8 cellular contexts compared by ENCODE assay signal in genomic region chr5:93583799-93584530, GRCh38. TPM values are rescaled to one million over a fixed set of nuclear protein-coding genes. Genes with fewer than 3 reads are reported as not detected.
A peak's percentile ranks its signal among the peaks of the same experiment; 100 is the strongest.
DNase-seq lines count a peak whose midpoint lies in the region; ATAC-seq and TF ChIP-seq lines count a peak whose summit lies in the region.

No MANE protein-coding gene starts in this region.

- peaks cover 72% of the 10 kb centered on the region for H3K27me3 ChIP-seq in CD8-positive, alpha-beta memory T cell (ENCODE audit: insufficient read depth, low read length, poor library complexity, severe bottlenecking)
- H3K27me3 ChIP-seq in KMS-11 (ENCODE audit: insufficient read depth, low read depth): peaks cover 7% of the 10 kb centered on the region
- H3K27me3 ChIP-seq in foreskin keratinocyte: peaks cover 86% of the 10 kb centered on the region

- no peaks in the 10 kb centered on the region for H3K36me3 ChIP-seq in CD8-positive, alpha-beta memory T cell (ENCODE audit: insufficient read depth, low read length)
- no peaks in the 10 kb centered on the region for H3K36me3 ChIP-seq in KMS-11 (ENCODE audit: insufficient read depth)

- peak; percentile 52 for ATAC-seq in GM19324 (IDR thresholded peaks at IDR 0.05; ENCODE audit: low FRiP score, unreplicated experiment)
- peak; percentile 18 for ATAC-seq in activated CD8-positive, alpha-beta T cell treated with anti-CD3 and anti-CD28 coated beads for 36 hours
- peak; percentile 19 for ATAC-seq in foreskin keratinocyte
- no peak for ATAC-seq in GM18858 (IDR thresholded peaks at IDR 0.05; ENCODE audit: unreplicated experiment)
- no peak for ATAC-seq in HG02571 (IDR thresholded peaks at IDR 0.05; ENCODE audit: unreplicated experiment)

- DNase-seq in CD8-positive, alpha-beta memory T cell: peak in 1 of 5 donors; percentile 40
- DNase-seq in activated CD8-positive, alpha-beta T cell treated with anti-CD3 and anti-CD28 coated beads for 36 hours: no peak
- DNase-seq in foreskin keratinocyte (no peak), osteocyte (ENCODE audit: extremely low spot score, unreplicated experiment) (no peak)

- H3K4me1 Mint-ChIP-seq in CD8-positive, alpha-beta memory T cell: peaks cover 29 to 43% (median 29%) of the 10 kb centered on the region in 3 donors
- peaks cover 38% of the 10 kb centered on the region for H3K4me1 Mint-ChIP-seq in activated CD8-positive, alpha-beta T cell treated with anti-CD3 and anti-CD28 coated beads for 36 hours (ENCODE audit: low read depth)
- H3K4me1 Mint-ChIP-seq in osteocyte (ENCODE audit: unreplicated experiment): peaks cover 4% of the 10 kb centered on the region

- H3K9ac ChIP-seq in KMS-11: no peak overlapping the region

- peak overlapping the region in 4 of 7 donors; percentile 27 to 66 (median 32) for H3K4me3 Mint-ChIP-seq in CD8-positive, alpha-beta memory T cell
- peak overlapping the region; percentile 27 for H3K4me3 Mint-ChIP-seq in activated CD8-positive, alpha-beta T cell treated with anti-CD3 and anti-CD28 coated beads for 36 hours
- peak overlapping the region; percentile 60 for H3K4me3 Mint-ChIP-seq in osteocyte (ENCODE audit: unreplicated experiment)

- peak overlapping the region; percentile 95 for H3K4me2 ChIP-seq in KMS-11

- CTCF ChIA-PET in CD8-positive, alpha-beta memory T cell (lab: Charles Lee): interaction anchor here (1.1 to 1.9 kb wide), 2 partner anchors 217 to 222 kb away, joined by 3 to 6 read pairs; no protein-coding TSS in a partner anchor
- CTCF ChIA-PET in activated CD8-positive, alpha-beta T cell treated with anti-CD3 and anti-CD28 coated beads for 36 hours (lab: Charles Lee): interaction anchor here (1.0 to 3.2 kb wide), 6 partner anchors 15 to 333 kb away, joined by 3 to 15 read pairs (median 4); no protein-coding TSS in a partner anchor

- H3K27me3 Mint-ChIP-seq in CD8-positive, alpha-beta memory T cell: peaks cover 48 to 53% of the 10 kb centered on the region in 2 donors
- H3K27me3 Mint-ChIP-seq in activated CD8-positive, alpha-beta T cell treated with anti-CD3 and anti-CD28 coated beads for 36 hours: peaks cover 47% of the 10 kb centered on the region
- H3K27me3 Mint-ChIP-seq in osteocyte (ENCODE audit: unreplicated experiment): no peaks in the 10 kb centered on the region

- H3K79me2 ChIP-seq in KMS-11 (ENCODE audit: insufficient read depth, low read depth): no peaks in the 10 kb centered on the region

- POLR2A ChIA-PET in CD8-positive, alpha-beta memory T cell (lab: Charles Lee): no interaction called here
- POLR2A ChIA-PET in activated CD8-positive, alpha-beta T cell treated with anti-CD3 and anti-CD28 coated beads for 36 hours (lab: Charles Lee): no interaction called here

- TF ChIP-seq CTCF in KMS-11 (conservative IDR thresholded peaks at IDR 0.05; ENCODE audit: low read depth, low read length) (no peak), foreskin keratinocyte (conservative IDR thresholded peaks at IDR 0.05) (no peak), osteocyte (IDR thresholded peaks at IDR 0.05) (no peak)
- no peak for TF ChIP-seq CTCF in activated CD8-positive, alpha-beta T cell treated with anti-CD3 and anti-CD28 coated beads for 36 hours (IDR thresholded peaks at IDR 0.05)

- intact Hi-C loops in activated CD8-positive, alpha-beta T cell treated with anti-CD3 and anti-CD28 coated beads for 36 hours (cut with micrococcal nuclease): loop anchor here (2.0 to 5.0 kb wide), 3 partner anchors 38 to 328 kb away; no protein-coding TSS in a partner anchor

- H2AFZ ChIP-seq in KMS-11 (ENCODE audit: low read depth): peak overlapping the region; percentile 56

- H3K27ac ChIP-seq in CD8-positive, alpha-beta memory T cell (ENCODE audit: low read depth, low read length): no peak overlapping the region
- H3K27ac ChIP-seq in KMS-11: no peak overlapping the region
- H3K27ac ChIP-seq in foreskin keratinocyte: no peak overlapping the region

- no peaks in the 10 kb centered on the region for H3K9me3 ChIP-seq in CD8-positive, alpha-beta memory T cell (ENCODE audit: low read length)

- H3K9me3 Mint-ChIP-seq in CD8-positive, alpha-beta memory T cell: peaks cover 3 to 19% (median 10%) of the 10 kb centered on the region in 5 donors
- peaks cover 6% of the 10 kb centered on the region for H3K9me3 Mint-ChIP-seq in activated CD8-positive, alpha-beta T cell treated with anti-CD3 and anti-CD28 coated beads for 36 hours
- no peaks in the 10 kb centered on the region for H3K9me3 Mint-ChIP-seq in osteocyte (ENCODE audit: unreplicated experiment)

- H3K36me3 Mint-ChIP-seq in CD8-positive, alpha-beta memory T cell: peaks cover 0 to 4% (median 4%) of the 10 kb centered on the region in 3 donors
- H3K36me3 Mint-ChIP-seq in activated CD8-positive, alpha-beta T cell treated with anti-CD3 and anti-CD28 coated beads for 36 hours (ENCODE audit: low read depth): peaks cover 5% of the 10 kb centered on the region
- H3K36me3 Mint-ChIP-seq in osteocyte (ENCODE audit: unreplicated experiment): peaks cover 29% of the 10 kb centered on the region

- H3K4me1 ChIP-seq in CD8-positive, alpha-beta memory T cell (ENCODE audit: insufficient read depth, low read length): peaks cover 32% of the 10 kb centered on the region
- H3K4me1 ChIP-seq in KMS-11 (ENCODE audit: low read depth, poor library complexity, severe bottlenecking): peaks cover 13% of the 10 kb centered on the region
- no peaks in the 10 kb centered on the region for H3K4me1 ChIP-seq in foreskin keratinocyte

- no peak overlapping the region for H3K4me3 ChIP-seq in CD8-positive, alpha-beta memory T cell (ENCODE audit: low read length)
- H3K4me3 ChIP-seq in KMS-11 (IDR thresholded peaks at IDR 0.05; ENCODE audit: insufficient read depth, low read depth, low read length): no peak overlapping the region

- H4K20me1 ChIP-seq in KMS-11 (ENCODE audit: insufficient read depth): no peaks in the 10 kb centered on the region

- H3K27ac Mint-ChIP-seq in CD8-positive, alpha-beta memory T cell: peak overlapping the region in 1 of 8 donors; percentile 17
- H3K27ac Mint-ChIP-seq in activated CD8-positive, alpha-beta T cell treated with anti-CD3 and anti-CD28 coated beads for 36 hours: no peak overlapping the region
- H3K27ac Mint-ChIP-seq in osteocyte (ENCODE audit: unreplicated experiment): peak overlapping the region; percentile 59

RNA-seq across cellular contexts. Expression of gene NR2F1, which starts 0.9 kb away (rescaled TPM):
- total RNA-seq in CD8-positive, alpha-beta memory T cell: not detected
- polyA plus RNA-seq in CD8-positive, alpha-beta memory T cell: not detected
- not detected for total RNA-seq in activated CD8-positive, alpha-beta T cell treated with anti-CD3 and anti-CD28 coated beads for 36 hours
- total RNA-seq in foreskin keratinocyte: not detected in 2 replicates
- polyA plus RNA-seq in foreskin keratinocyte: not detected in 2 replicates
- total RNA-seq in osteocyte: 189 and 197 TPM in 2 replicates

RNA-seq across cellular contexts. Expression of gene NR2F1-AS1, which starts 2.9 kb away (rescaled TPM):
- total RNA-seq in CD8-positive, alpha-beta memory T cell: not detected
- not detected for polyA plus RNA-seq in CD8-positive, alpha-beta memory T cell
- not detected for total RNA-seq in activated CD8-positive, alpha-beta T cell treated with anti-CD3 and anti-CD28 coated beads for 36 hours
- total RNA-seq in foreskin keratinocyte (not detected in 2 replicates), osteocyte (40.9 and 42.8 TPM in 2 replicates)
- polyA plus RNA-seq in foreskin keratinocyte: not detected in 2 replicates

Comparison
In these comparisons a context has a peak if more than half of its experiments do, and no peak if none do; other contexts are left out.
1. ATAC-seq: peak in GM19324 (single experiment), activated CD8-positive, alpha-beta T cell treated with anti-CD3 and anti-CD28 coated beads for 36 hours (single experiment) and foreskin keratinocyte (single experiment); none in GM18858 (single experiment) and HG02571 (single experiment).
2. RNA of gene NR2F1, which starts 0.9 kb away (total RNA-seq): 189 to 197 TPM in osteocyte; not detected in CD8-positive, alpha-beta memory T cell, not detected in activated CD8-positive, alpha-beta T cell treated with anti-CD3 and anti-CD28 coated beads for 36 hours and not detected in foreskin keratinocyte; every median in the first group is over 100 times any median in the second.
3. RNA of gene NR2F1-AS1, which starts 2.9 kb away (total RNA-seq): 40.9 to 42.8 TPM in osteocyte; not detected in CD8-positive, alpha-beta memory T cell, not detected in activated CD8-positive, alpha-beta T cell treated with anti-CD3 and anti-CD28 coated beads for 36 hours and not detected in foreskin keratinocyte; every median in the first group is over 10 times any median in the second.
4. Peak in every context shown above with its lines, with median percentiles within 50 percentile points of each other: H3K4me3 Mint-ChIP-seq.